8 cellular contexts compared by ENCODE assay signal in genomic region chr22:21045585-21046294, GRCh38. TPM values are rescaled to one million over a fixed set of nuclear protein-coding genes. Genes with fewer than 3 reads are reported as not detected.
DNase-seq lines count a peak whose midpoint lies in the region; ATAC-seq and TF ChIP-seq lines count a peak whose summit lies in the region.

A gene with protein sequence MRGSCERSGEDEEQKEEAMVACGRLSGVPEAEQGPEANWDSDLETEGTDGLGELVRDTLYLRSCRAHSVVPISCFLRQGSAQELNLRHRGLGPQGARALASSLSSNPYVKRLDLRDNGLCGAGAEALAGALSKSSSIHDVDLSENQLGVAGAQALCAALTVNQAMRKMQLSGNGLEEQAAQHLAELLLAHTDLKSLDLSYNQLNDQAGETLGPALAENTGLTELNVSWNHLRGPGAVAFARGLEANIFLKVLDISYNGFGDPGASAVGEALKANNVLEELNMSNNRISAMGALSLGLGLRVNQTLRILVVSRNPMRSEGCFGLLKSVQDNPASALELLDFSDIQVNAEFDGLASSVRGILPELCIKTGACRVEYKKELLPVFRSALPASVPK (plus strand): TSS chr22:21045946. CDS start chr22:21045987, 41 bp downstream.

- ATAC-seq in GM21390 (IDR thresholded peaks at IDR 0.05; ENCODE audit: unreplicated experiment) (peak; percentile 84), natural killer cell (peak; percentile 89 to 99 (median 94))
- peak; percentile 98 for ATAC-seq in stimulated activated naive B cell treated with anti-CD40 and anti-IgM and Interleukin-4, amounts not matched to agents 10 μg/mL and 1 μg/mL and 100 μg/mL, for 72 hours (replicated peaks)

- H4K20me1 ChIP-seq in KMS-11 (ENCODE audit: insufficient read depth) = no peaks in the 10 kb centered on the region

- TF ChIP-seq CTCF in KMS-11 (conservative IDR thresholded peaks at IDR 0.05; ENCODE audit: low read depth, low read length) (no peak), natural killer cell (IDR thresholded peaks at IDR 0.05) (no peak)

- H3K27me3 Mint-ChIP-seq in natural killer cell (ENCODE audit: low read depth in 2 of 2) = peaks cover 17 to 18% of the 10 kb centered on the region in 2 donors
- peaks cover 36 to 43% of the 10 kb centered on the region in 2 donors for H3K27me3 Mint-ChIP-seq in stimulated activated naive B cell treated with anti-CD40 and anti-IgM and Interleukin-4, amounts not matched to agents 10 μg/mL and 1 μg/mL and 100 μg/mL, for 72 hours

- no peaks in the 10 kb centered on the region for H3K79me2 ChIP-seq in KMS-11 (ENCODE audit: insufficient read depth, low read depth)

- DNase-seq in C1 segment of cervical spinal cord (lab: John Stamatoyannopoulos, UW) (peak; percentile 17 to 86 (median 74)), RKO (ENCODE audit: low spot score) (peak; percentile 84), fibroblast of the conjunctiva (ENCODE audit: low read depth) (peak; percentile 87), natural killer cell (peak; percentile 77)
- peak; percentile 56 for DNase-seq in activated T-helper 9 cell treated with anti-CD3 and anti-CD28 coated beads, Interleukin-2, amount 50 U/mL, for 16 hours (ENCODE audit: low read depth)
- DNase-seq in stimulated activated naive B cell treated with anti-CD40 and anti-IgM and Interleukin-4, amounts not matched to agents 10 μg/mL and 1 μg/mL and 100 μg/mL, for 72 hours = peak; percentile 81

- H3K9me3 Mint-ChIP-seq in natural killer cell = no peaks in the 10 kb centered on the region
- H3K9me3 Mint-ChIP-seq in stimulated activated naive B cell treated with anti-CD40 and anti-IgM and Interleukin-4, amounts not matched to agents 10 μg/mL and 1 μg/mL and 100 μg/mL, for 72 hours = no peaks in the 10 kb centered on the region

- peak within 1 kb of the TSS; percentile 78 for H3K4me3 Mint-ChIP-seq in natural killer cell
- peak within 1 kb of the TSS; percentile 87 to 88 for H3K4me3 Mint-ChIP-seq in stimulated activated naive B cell treated with anti-CD40 and anti-IgM and Interleukin-4, amounts not matched to agents 10 μg/mL and 1 μg/mL and 100 μg/mL, for 72 hours

- H2AFZ ChIP-seq in KMS-11 (ENCODE audit: low read depth) = peak within 1 kb of the TSS; percentile 80; the same call in 1 of the 2 replicates

- H3K36me3 ChIP-seq in KMS-11 (ENCODE audit: insufficient read depth) = no peaks in the 10 kb centered on the region

- peak within 1 kb of the TSS; percentile 81 to 94 for H3K27ac Mint-ChIP-seq in natural killer cell
- peak within 1 kb of the TSS; percentile 94 for H3K27ac Mint-ChIP-seq in stimulated activated naive B cell treated with anti-CD40 and anti-IgM and Interleukin-4, amounts not matched to agents 10 μg/mL and 1 μg/mL and 100 μg/mL, for 72 hours

- H3K9ac ChIP-seq in KMS-11 = peak within 1 kb of the TSS; percentile 45; the same call in 1 of the 2 replicates

- intact Hi-C loops in natural killer cell (cut with micrococcal nuclease) = loop anchor here (1.0 kb wide), 1 partner anchor 63 kb away; the partner anchor contains the start of gene LZTR1

- H3K27me3 ChIP-seq in KMS-11 (ENCODE audit: insufficient read depth, low read depth) = no peaks in the 10 kb centered on the region; the same call in 1 of the 2 replicates

- no peak within 1 kb of the TSS for H3K4me3 ChIP-seq in KMS-11 (IDR thresholded peaks at IDR 0.05; ENCODE audit: insufficient read depth, low read depth, low read length)

- peaks cover 7% of the 10 kb centered on the region for H3K4me1 ChIP-seq in KMS-11 (ENCODE audit: low read depth, poor library complexity, severe bottlenecking)

- no peaks in the 10 kb centered on the region for H3K36me3 Mint-ChIP-seq in natural killer cell
- no peaks in the 10 kb centered on the region for H3K36me3 Mint-ChIP-seq in stimulated activated naive B cell treated with anti-CD40 and anti-IgM and Interleukin-4, amounts not matched to agents 10 μg/mL and 1 μg/mL and 100 μg/mL, for 72 hours

- H3K4me2 ChIP-seq in KMS-11 = peak within 1 kb of the TSS; percentile 75

- H3K27ac ChIP-seq in KMS-11 = no peak within 1 kb of the TSS

- H3K4me1 Mint-ChIP-seq in natural killer cell = peaks cover 17 to 33% of the 10 kb centered on the region in 2 donors
- peaks cover 19 to 28% of the 10 kb centered on the region in 2 donors for H3K4me1 Mint-ChIP-seq in stimulated activated naive B cell treated with anti-CD40 and anti-IgM and Interleukin-4, amounts not matched to agents 10 μg/mL and 1 μg/mL and 100 μg/mL, for 72 hours

RNA-seq across cellular contexts. Expression of the gene that starts here (rescaled TPM):
- total RNA-seq in natural killer cell = under 1 TPM in 1 of 3 donors, not detected in 2; 0.11 TPM

Comparison
In these comparisons a context has a peak if more than half of its experiments do, and no peak if none do; other contexts are left out.
1. Peak in DNase-seq and ATAC-seq in natural killer cell; RNA of the gene not detected or under 1 TPM.